ENCODE assay signal across 25 cellular contexts in genomic region chr2:201413143-201413542, GRCh38. TPM values are rescaled to one million over a fixed set of nuclear protein-coding genes. Genes with fewer than 3 reads are reported as not detected.
A peak's percentile ranks its signal among the peaks of the same experiment; 100 is the strongest.
DNase-seq lines count a peak whose midpoint lies in the region; ATAC-seq, FAIRE-seq and TF ChIP-seq lines count a peak whose summit lies in the region.
"Had no signal": no experiment of that assay in that cellular context is flagged by ENCODE, and none has a peak within 500 bp of the region (broad histone marks: within the 10 kb centered on the region; RNA-seq: fewer than 3 reads in every experiment).

No MANE protein-coding gene starts in this region.

- no peaks in the 10 kb centered on the region for H3K9me3 Mint-ChIP-seq in memory B cell

- H3K4me3 ChIP-seq in HepG2 (replicated peaks in 1 of 3; ENCODE audit: insufficient read depth in 1 of 3, low read depth in 2 of 3, low read length in 3 of 3) = no peak overlapping the region
- no peak overlapping the region for H3K4me3 ChIP-seq in right lobe of liver
- H3K4me3 ChIP-seq in esophagus muscularis mucosa = no peak overlapping the region
- H3K4me3 ChIP-seq: esophagus squamous epithelium, lung had no signal

- intact Hi-C loops in HepG2 (cut with micrococcal nuclease; ENCODE audit: unreplicated experiment) (no loop called here), right lobe of liver (cut with DNase I) (no loop called here), esophagus muscularis mucosa (cut with DNase I) (no loop called here)

- DNase-seq in HepG2 (ENCODE audit: low spot score) (no peak), right lobe of liver (no peak), esophagus muscularis mucosa (ENCODE audit: extremely low spot score) (no peak), memory B cell (ENCODE audit: low spot score in 2 of 2) (no peak), GM10266 (ENCODE audit: extremely low spot score) (no peak), inferior parietal cortex (ENCODE audit: extremely low spot score) (no peak), T-helper 2 cell (no peak), GM13976 (ENCODE audit: low spot score) (no peak)
- DNase-seq: activated CD4-positive, alpha-beta T cell treated with anti-CD3 and anti-CD28 coated beads, Interleukin-2, amount 10 ng/mL, durations not matched to agents 24 days and 14 days; activated CD8-positive, alpha-beta memory T cell treated with anti-CD3 and anti-CD28 coated beads, Interleukin-2, amount 50 U/mL, for 4 hours; activated effector memory CD4-positive, alpha-beta T cell treated with anti-CD3 and anti-CD28 coated beads, Interleukin-2, amount 50 U/mL, for 16 hours; central memory CD4-positive, alpha-beta T cell; DMS153; esophagus squamous epithelium; glutamatergic neuron; naive B cell; NCI-H1092; NCI-H2081; RPMI8226; stimulated activated naive CD8-positive, alpha-beta T cell treated with anti-CD3 and anti-CD28 coated beads, Interleukin-15, Interleukin-2, amounts not matched to agents 100 U/mL and 50 U/mL, for 24 hours had no signal

- H3K4me1 ChIP-seq in HepG2 (ENCODE audit: insufficient read depth, low read length) (peaks cover 8% of the 10 kb centered on the region; the same call in 1 of the 2 replicates), right lobe of liver (peaks cover 0 to 6% (median 3%) of the 10 kb centered on the region in 4 donors), esophagus muscularis mucosa (peaks cover 64 to 82% (median 76%) of the 10 kb centered on the region in 4 donors)

- no peak overlapping the region for H3K4me2 ChIP-seq in HepG2 (ENCODE audit: low read depth, low read length)
- H3K4me2 ChIP-seq: KMS-11 had no signal

- H3K9me3 ChIP-seq in HepG2 (ENCODE audit: low read length) (no peaks in the 10 kb centered on the region), right lobe of liver (no peaks in the 10 kb centered on the region), esophagus muscularis mucosa (no peaks in the 10 kb centered on the region)
- H3K9me3 ChIP-seq: esophagus squamous epithelium had no signal

- H3K27ac ChIP-seq in HepG2 (ENCODE audit: extremely low read length, insufficient read depth, low read length) (no peak overlapping the region), right lobe of liver (no peak overlapping the region), esophagus muscularis mucosa (replicated peaks in 1 of 4) (peak overlapping the region; percentile 61 to 76 (median 74))
- H3K27ac ChIP-seq: KMS-11 had no signal

- no TSS peak for BruUV-seq in HepG2 (replicated peaks; lab: Mats Ljungman, UMichigan)

- 85% methylated on average over 2 of the region's 2 CpGs for WGBS in HepG2 (ENCODE audit: low lambda C conversion rate)
- WGBS in right lobe of liver (ENCODE audit: insufficient coverage, low coverage, low lambda C conversion rate, missing lambda C conversion rate) = 52% methylated on average over 2 of the region's 2 CpGs
- WGBS in esophagus muscularis mucosa = 36% methylated on average over 2 of the region's 2 CpGs

- H3K36me3 ChIP-seq in HepG2 (replicated peaks in 1 of 2; ENCODE audit: control insufficient read depth in 1 of 2, insufficient read depth in 2 of 2, low read length in 2 of 2) (peaks cover 0 to 3% of the 10 kb centered on the region in 2 experiments; a peak in 1 of 5 replicates), right lobe of liver (no peaks in the 10 kb centered on the region), esophagus muscularis mucosa (no peaks in the 10 kb centered on the region)
- H3K36me3 ChIP-seq: esophagus squamous epithelium had no signal

- TF ChIP-seq RAD21 in HepG2 (CRISPR knock-in tag; IDR thresholded peaks at IDR 0.05) = no peak

- no peak for FAIRE-seq in HepG2 (lab: Jason Lieb, UNC)
- FAIRE-seq: islet of Langerhans had no signal

- H3K27me3 Mint-ChIP-seq in memory B cell = no peaks in the 10 kb centered on the region
- H3K27me3 Mint-ChIP-seq: activated CD4-positive, alpha-beta T cell treated with anti-CD3 and anti-CD28 coated beads, Interleukin-2, amount 10 ng/mL, durations not matched to agents 24 days and 14 days; naive B cell had no signal

- no peak for TF ChIP-seq CTCF in HepG2 (CRISPR knock-in tag; IDR thresholded peaks at IDR 0.05)
- TF ChIP-seq CTCF in right lobe of liver (IDR thresholded peaks at IDR 0.05) = no peak
- TF ChIP-seq CTCF in esophagus muscularis mucosa (IDR thresholded peaks at IDR 0.05) = no peak
- no peak for TF ChIP-seq CTCF in GM10266 (IDR thresholded peaks at IDR 0.05; ENCODE audit: control insufficient read depth, insufficient read depth, low read depth, missing control alignments)
- no peak for TF ChIP-seq CTCF in GM13976 (IDR thresholded peaks at IDR 0.05; ENCODE audit: borderline replicate concordance, control extremely low read depth, extremely low read depth, insufficient read depth, missing control alignments)

- peaks cover 2% of the 10 kb centered on the region for H3K79me2 ChIP-seq in HepG2 (ENCODE audit: insufficient read depth, low read length)

- CTCF ChIA-PET in HepG2 (lab: Yijun Ruan, JAX; ENCODE audit: low intra/inter-chr PET ratio, low total read pairs) = no interaction called here

- no peak overlapping the region for H2AFZ ChIP-seq in HepG2 (ENCODE audit: low read length)

- no peak for TF ChIP-seq POLR2A in HepG2 (IDR thresholded peaks at IDR 0.05; ENCODE audit: insufficient read depth in 1 of 2, low read depth in 2 of 2, low read length in 2 of 2)
- TF ChIP-seq POLR2A in right lobe of liver (IDR thresholded peaks at IDR 0.05) = no peak
- TF ChIP-seq POLR2A in esophagus muscularis mucosa (IDR thresholded peaks at IDR 0.05; ENCODE audit: low read depth) = no peak

- H3K4me1 Mint-ChIP-seq in memory B cell = peaks cover 4% of the 10 kb centered on the region
- H3K4me1 Mint-ChIP-seq: activated CD4-positive, alpha-beta T cell treated with anti-CD3 and anti-CD28 coated beads, Interleukin-2, amount 10 ng/mL, durations not matched to agents 24 days and 14 days; CD14-positive monocyte had no signal

- H3K36me3 Mint-ChIP-seq in memory B cell = peaks cover 9% of the 10 kb centered on the region

- no peak overlapping the region for H3K4me3 Mint-ChIP-seq in memory B cell
- H3K4me3 Mint-ChIP-seq: activated CD4-positive, alpha-beta T cell treated with anti-CD3 and anti-CD28 coated beads, Interleukin-2, amount 10 ng/mL, durations not matched to agents 24 days and 14 days; CD14-positive monocyte had no signal

- no peaks in the 10 kb centered on the region for H3K27me3 ChIP-seq in HepG2 (ENCODE audit: control insufficient read depth in 1 of 2, insufficient read depth in 2 of 2, low read length in 2 of 2)
- H3K27me3 ChIP-seq in right lobe of liver = no peaks in the 10 kb centered on the region
- no peaks in the 10 kb centered on the region for H3K27me3 ChIP-seq in esophagus muscularis mucosa
- H3K27me3 ChIP-seq: esophagus squamous epithelium had no signal

- H3K27ac Mint-ChIP-seq in memory B cell = peak overlapping the region; percentile 30
- H3K27ac Mint-ChIP-seq: activated CD4-positive, alpha-beta T cell treated with anti-CD3 and anti-CD28 coated beads, Interleukin-2, amount 10 ng/mL, durations not matched to agents 24 days and 14 days; CD14-positive monocyte had no signal

- ATAC-seq in HepG2 (no peak), right lobe of liver (no peak), memory B cell (ENCODE audit: low read depth) (no peak)
- ATAC-seq: sciatic nerve; stimulated activated naive CD8-positive, alpha-beta T cell treated with anti-CD3 and anti-CD28 coated beads, Interleukin-15, Interleukin-2, amounts not matched to agents 100 U/mL and 50 U/mL, for 24 hours had no signal

- no peak overlapping the region for H3K9ac ChIP-seq in HepG2 (ENCODE audit: insufficient read depth, low read depth, low read length)
- H3K9ac ChIP-seq: KMS-11 had no signal

- POLR2A ChIA-PET in HepG2 (lab: Yijun Ruan, JAX) = no interaction called here

- no peaks in the 10 kb centered on the region for H4K20me1 ChIP-seq in HepG2 (ENCODE audit: insufficient read depth, low read length)

- in situ Hi-C loops in HepG2 (cut with HindIII; ENCODE audit: extremely low pct_ligation_motif_present, low pct_unique_long_range_greater_than_20kb) = no loop called here
- in situ Hi-C loops in GM13976 (cut with MboI; ENCODE audit: low sequenced_read_pairs, unreplicated experiment) = no loop called here

- TF ChIP-seq EP300 in HepG2 (IDR thresholded peaks at IDR 0.05; ENCODE audit: low read depth in 2 of 2, low read length in 2 of 2) (no peak), HepG2 (CRISPR knock-in tag; IDR thresholded peaks at IDR 0.05; ENCODE audit: borderline replicate concordance) (no peak), esophagus muscularis mucosa (IDR thresholded peaks at IDR 0.05) (no peak)

RNA-seq across cellular contexts. Expression of gene TRAK2, which starts 38.1 kb away (rescaled TPM):
- 21.0 and 32.4 TPM in 2 replicates for total RNA-seq in HepG2 (2016; rRNA removed; fragmentation: Illumina TruSeq; extraction: Trizol)
- 7.5 and 7.9 TPM in 2 replicates for total RNA-seq in HepG2 (2016; cell fraction: cytosol; rRNA removed; fragmentation: Illumina TruSeq; extraction: Trizol; ENCODE audit: low read depth)
- 19.5 and 29.4 TPM in 2 replicates for total RNA-seq in HepG2 (2016; cell fraction: insoluble cytoplasmic fraction; rRNA removed; fragmentation: Illumina TruSeq; extraction: Trizol)
- 30.0 and 33.2 TPM in 2 replicates for total RNA-seq in HepG2 (2016; cell fraction: membrane; rRNA removed; fragmentation: Illumina TruSeq; extraction: Trizol)
- 26.8 and 28.3 TPM in 2 replicates for total RNA-seq in HepG2 (2016; cell fraction: nucleus; rRNA removed; fragmentation: Illumina TruSeq; extraction: Trizol)
- 7.7 and 8.9 TPM in 2 replicates for polyA plus RNA-seq in HepG2 (2011; rRNA removed)
- polyA plus RNA-seq in HepG2 (2011; cell fraction: cytosol; rRNA removed) = 4.1 and 6.4 TPM in 2 replicates
- polyA plus RNA-seq in HepG2 (2011; cell fraction: nucleus; rRNA removed) = 9.3 and 10.7 TPM in 2 replicates
- 7.2 and 8.6 TPM in 2 replicates for polyA plus RNA-seq in HepG2 (2012)
- polyA plus RNA-seq in HepG2 (2016; cell fraction: cytosol; fragmentation: Illumina TruSeq; extraction: Trizol; ENCODE audit: low read depth) = 3.4 and 4.8 TPM in 2 replicates
- 15.6 and 16.6 TPM in 2 replicates for polyA plus RNA-seq in HepG2 (2016; cell fraction: insoluble cytoplasmic fraction; fragmentation: Illumina TruSeq; extraction: Trizol; ENCODE audit: low read depth)
- polyA plus RNA-seq in HepG2 (2016; cell fraction: membrane; fragmentation: Illumina TruSeq; extraction: Trizol; ENCODE audit: low read depth) = 11.2 and 11.7 TPM in 2 replicates
- 16.4 and 17.3 TPM in 2 replicates for polyA plus RNA-seq in HepG2 (2016; cell fraction: nucleus; fragmentation: Illumina TruSeq; extraction: Trizol; ENCODE audit: insufficient read depth, low read depth)
- 11.7 and 20.5 TPM in 2 replicates for polyA minus RNA-seq in HepG2 (2011; rRNA and poly(A)+ RNA removed; ENCODE audit: low replicate concordance)
- polyA minus RNA-seq in HepG2 (2011; cell fraction: cytosol; rRNA and poly(A)+ RNA removed) = 8.0 and 9.8 TPM in 2 replicates
- polyA minus RNA-seq in HepG2 (2011; cell fraction: nucleus; rRNA and poly(A)+ RNA removed) = 45.7 and 50.8 TPM in 2 replicates
- 10 to 100 TPM; 13.3 to 18.4 (median 14.2) TPM for total RNA-seq in right lobe of liver
- 100 to 1,000 TPM in 2 of 4 donors, 10 to 100 TPM in 2; 73.1 to 114 (median 91.6) TPM for total RNA-seq in esophagus muscularis mucosa

RNA-seq across cellular contexts. Expression of gene STRADB, which starts 38.4 kb away (rescaled TPM):
- total RNA-seq in HepG2 (2016; rRNA removed; fragmentation: Illumina TruSeq; extraction: Trizol) (66.6 and 73.8 TPM in 2 replicates), right lobe of liver (10 to 100 TPM; 44.2 to 71.6 (median 63.4) TPM), esophagus muscularis mucosa (10 to 100 TPM; 13.6 to 15.6 (median 14.1) TPM)
- total RNA-seq in HepG2 (2016; cell fraction: cytosol; rRNA removed; fragmentation: Illumina TruSeq; extraction: Trizol; ENCODE audit: low read depth) = 155 and 168 TPM in 2 replicates
- 65.4 and 69.5 TPM in 2 replicates for total RNA-seq in HepG2 (2016; cell fraction: insoluble cytoplasmic fraction; rRNA removed; fragmentation: Illumina TruSeq; extraction: Trizol)
- total RNA-seq in HepG2 (2016; cell fraction: membrane; rRNA removed; fragmentation: Illumina TruSeq; extraction: Trizol) = 248 and 275 TPM in 2 replicates
- 48.5 and 52.0 TPM in 2 replicates for total RNA-seq in HepG2 (2016; cell fraction: nucleus; rRNA removed; fragmentation: Illumina TruSeq; extraction: Trizol)
- 28.6 and 34.1 TPM in 2 replicates for polyA plus RNA-seq in HepG2 (2011; rRNA removed)
- polyA plus RNA-seq in HepG2 (2011; cell fraction: cytosol; rRNA removed) = 14.8 and 23.2 TPM in 2 replicates
- 14.3 and 19.5 TPM in 2 replicates for polyA plus RNA-seq in HepG2 (2011; cell fraction: nucleus; rRNA removed)
- polyA plus RNA-seq in HepG2 (2012) = 28.1 and 39.7 TPM in 2 replicates
- 187 and 197 TPM in 2 replicates for polyA plus RNA-seq in HepG2 (2016; cell fraction: cytosol; fragmentation: Illumina TruSeq; extraction: Trizol; ENCODE audit: low read depth)
- polyA plus RNA-seq in HepG2 (2016; cell fraction: insoluble cytoplasmic fraction; fragmentation: Illumina TruSeq; extraction: Trizol; ENCODE audit: low read depth) = 78.3 and 87.0 TPM in 2 replicates
- polyA plus RNA-seq in HepG2 (2016; cell fraction: membrane; fragmentation: Illumina TruSeq; extraction: Trizol; ENCODE audit: low read depth) = 257 and 275 TPM in 2 replicates
- polyA plus RNA-seq in HepG2 (2016; cell fraction: nucleus; fragmentation: Illumina TruSeq; extraction: Trizol; ENCODE audit: insufficient read depth, low read depth) = 78.8 and 84.3 TPM in 2 replicates
- polyA minus RNA-seq in HepG2 (2011; rRNA and poly(A)+ RNA removed; ENCODE audit: low replicate concordance) = 6.0 and 24.6 TPM in 2 replicates
- 13.8 and 19.3 TPM in 2 replicates for polyA minus RNA-seq in HepG2 (2011; cell fraction: cytosol; rRNA and poly(A)+ RNA removed)
- 24.5 and 27.1 TPM in 2 replicates for polyA minus RNA-seq in HepG2 (2011; cell fraction: nucleus; rRNA and poly(A)+ RNA removed)

RNA-seq across cellular contexts. Expression of gene FLACC1, which starts 56.0 kb away (rescaled TPM):
- 0.29 and 0.35 TPM in 2 replicates for total RNA-seq in HepG2 (2016; rRNA removed; fragmentation: Illumina TruSeq; extraction: Trizol)
- 1.4 and 2.2 TPM in 2 replicates for total RNA-seq in HepG2 (2016; cell fraction: cytosol; rRNA removed; fragmentation: Illumina TruSeq; extraction: Trizol; ENCODE audit: low read depth)
- total RNA-seq in HepG2 (2016; cell fraction: insoluble cytoplasmic fraction; rRNA removed; fragmentation: Illumina TruSeq; extraction: Trizol) = 0.63 TPM in 1 of 2 replicates, not detected in the other
- total RNA-seq in HepG2 (2016; cell fraction: membrane; rRNA removed; fragmentation: Illumina TruSeq; extraction: Trizol) = 0.65 and 1.1 TPM in 2 replicates
- 0.78 and 1.5 TPM in 2 replicates for total RNA-seq in HepG2 (2016; cell fraction: nucleus; rRNA removed; fragmentation: Illumina TruSeq; extraction: Trizol)
- polyA plus RNA-seq in HepG2 (2011; rRNA removed) = 0.51 and 0.59 TPM in 2 replicates
- polyA plus RNA-seq in HepG2 (2011; cell fraction: cytosol; rRNA removed) = not detected in 2 replicates
- polyA plus RNA-seq in HepG2 (2011; cell fraction: nucleus; rRNA removed) = 0.19 and 0.93 TPM in 2 replicates
- polyA plus RNA-seq in HepG2 (2012) = 0.19 and 0.97 TPM in 2 replicates
- not detected in 2 replicates for polyA plus RNA-seq in HepG2 (2016; cell fraction: cytosol; fragmentation: Illumina TruSeq; extraction: Trizol; ENCODE audit: low read depth)
- not detected in 2 replicates for polyA plus RNA-seq in HepG2 (2016; cell fraction: insoluble cytoplasmic fraction; fragmentation: Illumina TruSeq; extraction: Trizol; ENCODE audit: low read depth)
- not detected in 2 replicates for polyA plus RNA-seq in HepG2 (2016; cell fraction: membrane; fragmentation: Illumina TruSeq; extraction: Trizol; ENCODE audit: low read depth)
- polyA plus RNA-seq in HepG2 (2016; cell fraction: nucleus; fragmentation: Illumina TruSeq; extraction: Trizol; ENCODE audit: insufficient read depth, low read depth) = 1.7 TPM in 2 replicates
- 0.20 and 0.68 TPM in 2 replicates for polyA minus RNA-seq in HepG2 (2011; rRNA and poly(A)+ RNA removed; ENCODE audit: low replicate concordance)
- not detected in 2 replicates for polyA minus RNA-seq in HepG2 (2011; cell fraction: cytosol; rRNA and poly(A)+ RNA removed)
- polyA minus RNA-seq in HepG2 (2011; cell fraction: nucleus; rRNA and poly(A)+ RNA removed) = 0.99 and 1.0 TPM in 2 replicates
- total RNA-seq in right lobe of liver = 1 to 10 TPM in 1 of 6 experiments, under 1 TPM in 5; 0.74 to 2.0 (median 0.91) TPM
- 1 to 10 TPM; 1.2 to 5.1 (median 4.2) TPM for total RNA-seq in esophagus muscularis mucosa

Comparison
In these comparisons a context has a peak if more than half of its experiments do, and no peak if none do; other contexts are left out.
1. H3K27ac ChIP-seq: peak in esophagus muscularis mucosa (4 of 4); none in HepG2 (single experiment) and right lobe of liver (0 of 3).